Comparison of ENCODE assay signal across 21 cellular contexts in genomic region chr2:10522726-10523405, GRCh38.
"Had no signal": no experiment of that assay in that cellular context is flagged by ENCODE, and none has a peak within 500 bp of the region (broad histone marks: within the 10 kb centered on the region; RNA-seq: fewer than 3 reads in every experiment).

No MANE protein-coding gene starts in this region.

- H3K4me1 ChIP-seq: parathyroid adenoma, tibial nerve had no signal

- H3K9me3 Mint-ChIP-seq: activated naive CD8-positive, alpha-beta T cell treated with anti-CD3 and anti-CD28 coated beads for 36 hours; activated T-helper 1 cell treated with anti-CD3 and anti-CD28 coated beads, Interleukin-12 subunit alpha, Interleukin-12 subunit beta, Interleukin-2, Interleukin-4 antibody, amounts not matched to agents 30 ng/mL and 10 ng/mL and 1 ng/mL, durations not matched to agents 14 hours and 24 hours and 36 hours; mesothelial cell of epicardium had no signal

- DNase-seq: activated CD4-positive, alpha-beta T cell treated with anti-CD3 and anti-CD28 coated beads, Interleukin-2, amount 50 U/mL, for 4 hours; activated naive CD4-positive, alpha-beta T cell; activated naive CD8-positive, alpha-beta T cell treated with anti-CD3 and anti-CD28 coated beads for 36 hours; amniotic stem cell; dermis blood vessel endothelial cell; foreskin melanocyte; glutamatergic neuron; hypothalamus; stimulated activated CD4-positive, alpha-beta T cell treated with anti-CD3 and anti-CD28 coated beads, Interleukin-12 subunit alpha, Interleukin-12 subunit beta, amount 100 ng/mL, for 4 hours; stimulated activated CD4-positive, alpha-beta T cell treated with anti-CD3 and anti-CD28 coated beads, Interleukin-1b, Interleukin-23, amount 100 ng/mL, for 48 hours; stimulated activated CD8-positive, alpha-beta memory T cell treated with anti-CD3 and anti-CD28 coated beads, Interleukin-4, amount 100 ng/mL, for 48 hours; stimulated activated naive CD4-positive, alpha-beta T cell treated with Interleukin-2 at 50 U/mL for 16 hours; SW 1271 had no signal

- H3K9me3 ChIP-seq: neutrophil, tibial nerve had no signal

- H3K27ac ChIP-seq: epithelial cell of prostate, neutrophil, parathyroid adenoma, tibial nerve had no signal

- H3K4me3 ChIP-seq: lung, tibial nerve had no signal

- H3K36me3 ChIP-seq: neutrophil, tibial nerve had no signal

- H3K4me3 Mint-ChIP-seq: activated naive CD8-positive, alpha-beta T cell treated with anti-CD3 and anti-CD28 coated beads for 36 hours; activated T-helper 1 cell treated with anti-CD3 and anti-CD28 coated beads, Interleukin-12 subunit alpha, Interleukin-12 subunit beta, Interleukin-2, Interleukin-4 antibody, amounts not matched to agents 30 ng/mL and 10 ng/mL and 1 ng/mL, durations not matched to agents 14 hours and 24 hours and 36 hours; mesothelial cell of epicardium had no signal

- H2AFZ ChIP-seq: parathyroid adenoma had no signal

- H3K79me2 ChIP-seq: parathyroid adenoma had no signal

- ATAC-seq: left lobe of liver had no signal

- H3K27me3 Mint-ChIP-seq: activated naive CD8-positive, alpha-beta T cell treated with anti-CD3 and anti-CD28 coated beads for 36 hours had no signal

- H3K27ac Mint-ChIP-seq: activated naive CD8-positive, alpha-beta T cell treated with anti-CD3 and anti-CD28 coated beads for 36 hours; activated T-helper 1 cell treated with anti-CD3 and anti-CD28 coated beads, Interleukin-12 subunit alpha, Interleukin-12 subunit beta, Interleukin-2, Interleukin-4 antibody, amounts not matched to agents 30 ng/mL and 10 ng/mL and 1 ng/mL, durations not matched to agents 14 hours and 24 hours and 36 hours; mesothelial cell of epicardium had no signal

- H3K27me3 ChIP-seq: neutrophil, tibial nerve had no signal

- H3K36me3 Mint-ChIP-seq: activated naive CD8-positive, alpha-beta T cell treated with anti-CD3 and anti-CD28 coated beads for 36 hours; mesothelial cell of epicardium had no signal

- H3K4me1 Mint-ChIP-seq: mesothelial cell of epicardium had no signal
